1 cellular context compared by ENCODE assay signal in genomic region chr10:119670717-119671116, GRCh38.
TF ChIP-seq lines count a peak whose summit lies in the region.

No MANE protein-coding gene starts in this region.

TF ChIP-seq in HepG2, 621 proteins besides CTCF, POLR2A, EP300 and RAD21:
- no peak for TF ChIP-seq ZNF382 (CRISPR knock-in tag; IDR thresholded peaks at IDR 0.05; ENCODE audit: borderline replicate concordance)
- no peak for TF ChIP-seq ZFP62 (CRISPR knock-in tag; IDR thresholded peaks at IDR 0.05)
- TF ChIP-seq SRY (CRISPR knock-in tag; IDR thresholded peaks at IDR 0.05), result no peak
- TF ChIP-seq ZNF331 (CRISPR knock-in tag; IDR thresholded peaks at IDR 0.05), result no peak
- no peak for TF ChIP-seq NRL (CRISPR knock-in tag; IDR thresholded peaks at IDR 0.05; ENCODE audit: borderline replicate concordance)
- TF ChIP-seq ADNP (CRISPR knock-in tag; IDR thresholded peaks at IDR 0.05), result no peak
- no peak for TF ChIP-seq ZFP1 (CRISPR knock-in tag; IDR thresholded peaks at IDR 0.05)
- no peak for TF ChIP-seq AKNA (CRISPR knock-in tag; IDR thresholded peaks at IDR 0.05; ENCODE audit: borderline replicate concordance)
- no peak for TF ChIP-seq ZNF572 (CRISPR knock-in tag; IDR thresholded peaks at IDR 0.05)
- TF ChIP-seq ASH2L (IDR thresholded peaks at IDR 0.05; ENCODE audit: insufficient read length, low read depth, low read length), result no peak
- TF ChIP-seq KLF16 (CRISPR knock-in tag; IDR thresholded peaks at IDR 0.05), result no peak
- TF ChIP-seq ZNF550 (CRISPR knock-in tag; IDR thresholded peaks at IDR 0.05; ENCODE audit: borderline replicate concordance), result no peak
- no peak for TF ChIP-seq MIER2 (CRISPR knock-in tag; IDR thresholded peaks at IDR 0.05)
- TF ChIP-seq RXRB (CRISPR knock-in tag; IDR thresholded peaks at IDR 0.05; ENCODE audit: borderline replicate concordance), result no peak
- no peak for TF ChIP-seq DDIT3 (CRISPR knock-in tag; IDR thresholded peaks at IDR 0.05)
- no peak for TF ChIP-seq SAP130 (CRISPR knock-in tag; IDR thresholded peaks at IDR 0.05; ENCODE audit: low read depth)
- no peak for TF ChIP-seq EED (CRISPR knock-in tag; IDR thresholded peaks at IDR 0.05)
- no peak for TF ChIP-seq ZNF891 (CRISPR knock-in tag; IDR thresholded peaks at IDR 0.05)
TF ChIP-seq in HepG2: peak in this region for 0.
